Comparison of ENCODE assay signal across 15 cellular contexts in genomic region chr11:94800394-94800793, GRCh38. TPM values are rescaled to one million over a fixed set of nuclear protein-coding genes. Genes with fewer than 3 reads are reported as not detected.
A peak's percentile ranks its signal among the peaks of the same experiment; 100 is the strongest.
DNase-seq lines count a peak whose midpoint lies in the region; ATAC-seq and TF ChIP-seq lines count a peak whose summit lies in the region.
"Had no signal": no experiment of that assay in that cellular context is flagged by ENCODE, and none has a peak within 500 bp of the region (broad histone marks: within the 10 kb centered on the region; RNA-seq: fewer than 3 reads in every experiment).

No MANE protein-coding gene starts in this region.

- H3K9me3 ChIP-seq in body of pancreas, result no peaks in the 10 kb centered on the region
- no peaks in the 10 kb centered on the region for H3K9me3 ChIP-seq in skeletal muscle tissue (ENCODE audit: control insufficient read depth in 3 of 3, low read length in 3 of 3)
- H3K9me3 ChIP-seq: upper lobe of left lung had no signal

- no peak overlapping the region for H3K9ac ChIP-seq in skeletal muscle tissue (ENCODE audit: low read depth in 1 of 3, low read length in 3 of 3)

- H3K4me3 ChIP-seq in body of pancreas, result no peak overlapping the region
- H3K4me3 ChIP-seq in skeletal muscle tissue (ENCODE audit: low read length in 3 of 3), result peak overlapping the region in 1 of 3 donors; percentile 25
- H3K4me3 ChIP-seq: upper lobe of left lung had no signal

- whole genome bisulfite sequencing in body of pancreas, 2 donors, result 10 to 23% methylated on average over 1 of the region's 1 CpG

- TF ChIP-seq POLR2A in body of pancreas (IDR thresholded peaks at IDR 0.05), result no peak

- H3K27me3 ChIP-seq in body of pancreas, result no peaks in the 10 kb centered on the region
- H3K27me3 ChIP-seq in skeletal muscle tissue (ENCODE audit: control insufficient read depth in 3 of 3, insufficient read depth in 3 of 3, low read length in 3 of 3), result no peaks in the 10 kb centered on the region
- H3K27me3 ChIP-seq: upper lobe of left lung had no signal

- DNase-seq in body of pancreas, result peak; percentile 45 to 71 (median 60)
- peak; percentile 4 to 11 for DNase-seq in hippocampal formation (lab: John Stamatoyannopoulos, UW)
- no peak for DNase-seq in NCI-H1105 (lab: John Stamatoyannopoulos, UW)
- DNase-seq in GF-D8 (lab: John Stamatoyannopoulos, UW), result no peak
- no peak for DNase-seq in effector CD8-positive, alpha-beta T cell (lab: John Stamatoyannopoulos, UW)
- DNase-seq in NCI-H2171 (lab: John Stamatoyannopoulos, UW), result no peak
- DNase-seq: activated CD4-positive, CD25-positive, alpha-beta regulatory T cell treated with anti-CD3 and anti-CD28 coated beads, Interleukin-2, amount 50 U/mL, for 72 hours; NCI-H2081 treated with DMSO at 0.1 percent for 48 hours; NCI-H82; stimulated activated CD4-positive, alpha-beta T cell treated with anti-CD3 and anti-CD28 coated beads, Interleukin-2, amount 100 ng/mL, for 24 hours; T-helper 17 cell had no signal

- no peak for TF ChIP-seq CTCF in C4-2B (conservative IDR thresholded peaks at IDR 0.05)
- no peak for TF ChIP-seq CTCF in body of pancreas (IDR thresholded peaks at IDR 0.05)

- ATAC-seq in body of pancreas, result peak; percentile 69
- ATAC-seq: activated naive CD4-positive, alpha-beta T cell treated with anti-CD3 and anti-CD28 coated beads, Interleukin-2, amount 50 U/mL, for 72 hours; T-helper 17 cell had no signal

- peaks cover 51% of the 10 kb centered on the region for H3K4me1 ChIP-seq in body of pancreas
- peaks cover 70 to 89% (median 84%) of the 10 kb centered on the region in 3 donors for H3K4me1 ChIP-seq in skeletal muscle tissue (ENCODE audit: control insufficient read depth in 3 of 3, insufficient read depth in 3 of 3, low read length in 3 of 3)

- intact Hi-C loops in body of pancreas (cut with DNase I), result no loop called here

- H3K27ac ChIP-seq in C4-2B (peak overlapping the region; percentile 78), body of pancreas (peak overlapping the region in 3 of 4 donors; percentile 6 to 35 (median 8)), skeletal muscle tissue (ENCODE audit: low read depth, low read length) (peak overlapping the region; percentile 65)
- H3K27ac ChIP-seq: upper lobe of left lung had no signal

- H3K36me3 ChIP-seq in body of pancreas (replicated peaks in 1 of 2; ENCODE audit: insufficient read depth in 1 of 2, low read depth in 2 of 2) (no peaks in the 10 kb centered on the region), skeletal muscle tissue (ENCODE audit: control insufficient read depth in 3 of 3, insufficient read depth in 3 of 3, low read length in 3 of 3) (peaks cover 7 to 20% (median 13%) of the 10 kb centered on the region in 3 donors)

RNA-seq across cellular contexts. Expression of gene AMOTL1, which starts 32.2 kb away (rescaled TPM):
- total RNA-seq in body of pancreas, result 10 to 100 TPM; 20.4 to 21.5 TPM
- total RNA-seq in skeletal muscle tissue, result 79.3 TPM

Comparison
In these comparisons a context has a peak if more than half of its experiments do, and no peak if none do; other contexts are left out.
1. H3K27ac ChIP-seq: peak in every context shown above with its lines; median percentile 78 in C4-2B; 65 in skeletal muscle tissue; 8 in body of pancreas.
2. DNase-seq: peak in body of pancreas (4 of 4) and hippocampal formation (2 of 2); none in NCI-H1105 (single experiment), GF-D8 (single experiment), effector CD8-positive, alpha-beta T cell (single experiment) and NCI-H2171 (single experiment).